Comparison of ENCODE assay signal across 1 cellular context in the genomic region with DNA sequence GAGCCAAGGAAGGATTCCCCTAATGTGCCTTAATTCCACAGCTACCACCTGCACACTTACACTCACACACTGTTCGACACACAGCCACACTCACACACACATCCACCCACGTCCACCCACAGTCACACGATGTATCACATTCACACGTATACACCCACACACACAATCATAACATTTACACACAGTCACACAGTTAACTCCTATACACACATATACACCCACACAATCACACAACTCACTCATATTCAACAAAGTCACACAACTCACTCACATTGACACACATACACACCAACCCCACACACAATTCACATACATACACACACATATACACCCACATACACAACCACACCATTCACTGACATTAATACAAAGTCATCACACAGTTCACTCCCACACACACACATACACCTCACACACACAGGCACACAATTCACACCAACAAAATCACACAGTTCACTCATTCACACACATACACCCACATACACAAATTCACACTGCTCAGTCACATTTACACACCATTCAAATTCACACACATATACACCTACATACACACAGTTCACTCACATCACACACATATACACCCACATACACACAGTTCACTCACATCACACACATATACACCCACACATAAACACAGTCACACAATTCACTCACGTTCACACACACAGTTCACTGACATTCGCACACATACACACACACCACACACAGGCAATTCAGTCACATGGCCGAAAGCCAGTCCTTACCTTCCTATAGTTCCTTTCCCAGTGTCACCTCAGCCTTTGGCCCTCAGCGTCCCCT.
A peak's percentile ranks its signal among the peaks of the same experiment; 100 is the strongest.
TF ChIP-seq lines count a peak whose summit lies in the region.

No MANE protein-coding gene starts in this region.

TF ChIP-seq in HEK293, 187 proteins besides CTCF, POLR2A, EP300 and RAD21:
- TF ChIP-seq EGR2 (tag by site-specific recombination; IDR thresholded peaks at IDR 0.05; ENCODE audit: low read depth) = peak; percentile 99
- TF ChIP-seq, protein P1, sequence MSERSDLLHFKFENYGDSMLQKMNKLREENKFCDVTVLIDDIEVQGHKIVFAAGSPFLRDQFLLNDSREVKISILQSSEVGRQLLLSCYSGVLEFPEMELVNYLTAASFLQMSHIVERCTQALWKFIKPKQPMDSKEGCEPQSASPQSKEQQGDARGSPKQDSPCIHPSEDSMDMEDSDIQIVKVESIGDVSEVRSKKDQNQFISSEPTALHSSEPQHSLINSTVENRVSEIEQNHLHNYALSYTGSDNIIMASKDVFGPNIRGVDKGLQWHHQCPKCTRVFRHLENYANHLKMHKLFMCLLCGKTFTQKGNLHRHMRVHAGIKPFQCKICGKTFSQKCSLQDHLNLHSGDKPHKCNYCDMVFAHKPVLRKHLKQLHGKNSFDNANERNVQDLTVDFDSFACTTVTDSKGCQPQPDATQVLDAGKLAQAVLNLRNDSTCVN (tag by site-specific recombination; optimal IDR thresholded peaks at IDR 0.05) = peak; percentile 17
- TF ChIP-seq, protein P2, sequence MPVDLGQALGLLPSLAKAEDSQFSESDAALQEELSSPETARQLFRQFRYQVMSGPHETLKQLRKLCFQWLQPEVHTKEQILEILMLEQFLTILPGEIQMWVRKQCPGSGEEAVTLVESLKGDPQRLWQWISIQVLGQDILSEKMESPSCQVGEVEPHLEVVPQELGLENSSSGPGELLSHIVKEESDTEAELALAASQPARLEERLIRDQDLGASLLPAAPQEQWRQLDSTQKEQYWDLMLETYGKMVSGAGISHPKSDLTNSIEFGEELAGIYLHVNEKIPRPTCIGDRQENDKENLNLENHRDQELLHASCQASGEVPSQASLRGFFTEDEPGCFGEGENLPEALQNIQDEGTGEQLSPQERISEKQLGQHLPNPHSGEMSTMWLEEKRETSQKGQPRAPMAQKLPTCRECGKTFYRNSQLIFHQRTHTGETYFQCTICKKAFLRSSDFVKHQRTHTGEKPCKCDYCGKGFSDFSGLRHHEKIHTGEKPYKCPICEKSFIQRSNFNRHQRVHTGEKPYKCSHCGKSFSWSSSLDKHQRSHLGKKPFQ (tag by site-specific recombination; IDR thresholded peaks at IDR 0.05) = peak; percentile 97
- peak; percentile 100 for TF ChIP-seq ZFHX2 (tag by site-specific recombination; conservative IDR thresholded peaks at IDR 0.05)
- 0 out of 2 replicates have a peak, but pooled peaks have one; percentile 49 for TF ChIP-seq ZNF311 (tag by site-specific recombination; IDR thresholded peaks at IDR 0.05; ENCODE audit: borderline replicate concordance)
- 0 out of 2 replicates have a peak, but pooled peaks have one; percentile 19 for TF ChIP-seq ZNF776 (tag by site-specific recombination; IDR thresholded peaks at IDR 0.05; ENCODE audit: borderline replicate concordance)
- TF ChIP-seq BCL11A (tag by site-specific recombination; IDR thresholded peaks at IDR 0.05; ENCODE audit: low read depth) = 0 out of 2 replicates have a peak, but pooled peaks have one; percentile 18
